16 cellular contexts compared by ENCODE assay signal in the genomic region with DNA sequence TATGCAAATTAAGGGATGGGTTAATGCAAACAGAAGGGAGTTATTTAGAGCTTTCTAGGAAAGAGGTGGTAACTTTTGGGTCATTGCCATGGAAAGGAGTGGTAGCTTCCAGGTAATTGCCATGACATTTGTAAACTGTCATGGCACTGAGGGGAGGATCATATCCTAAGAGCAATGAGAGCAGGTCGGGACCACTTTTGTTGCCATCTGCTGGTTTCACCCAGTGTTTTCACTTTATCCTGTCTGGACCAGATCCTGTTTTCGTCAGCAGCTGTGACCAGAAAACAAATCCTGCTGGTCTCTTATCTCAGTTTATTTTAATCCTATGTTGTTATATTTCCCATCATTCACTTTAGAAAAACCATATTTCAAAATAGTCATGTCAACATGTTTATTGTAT. TPM values are rescaled to one million over a fixed set of nuclear protein-coding genes. Genes with fewer than 3 reads are reported as not detected.
DNase-seq lines count a peak whose midpoint lies in the region; ATAC-seq, FAIRE-seq and TF ChIP-seq lines count a peak whose summit lies in the region.
"Had no signal": no experiment of that assay in that cellular context is flagged by ENCODE, and none has a peak within 500 bp of the region (broad histone marks: within the 10 kb centered on the region; RNA-seq: fewer than 3 reads in every experiment).

No MANE protein-coding gene starts in this region.

- peak in 1 of 2 experiments; percentile 13 for DNase-seq in A549 (ENCODE audit: low read depth in 1 of 2, low spot score in 1 of 2)
- DNase-seq in GM23338 (ENCODE audit: low spot score), result peak; percentile 51
- DNase-seq in NCI-H526 treated with DMSO at 0.1 percent for 48 hours (lab: John Stamatoyannopoulos, UW), result peak; percentile 85
- DNase-seq in K562 (ENCODE audit: extremely low read depth in 1 of 4, low spot score in 3 of 4), result peak in 1 of 4 experiments; percentile 11
- DNase-seq in NCI-H510A (lab: John Stamatoyannopoulos, UW), result no peak
- no peak for DNase-seq in trophoblast cell
- DNase-seq in NCI-H510A treated with DMSO at 0.1 percent for 48 hours (lab: John Stamatoyannopoulos, UW), result no peak
- DNase-seq: activated CD4-positive, alpha-beta T cell treated with anti-CD3 and anti-CD28 coated beads for 4 hours; activated T-cell treated with anti-CD3 and anti-CD28 coated beads, Interleukin-2, amount 50 U/mL, for 24 hours; hippocampal formation; left ventricle myocardium superior; naive thymus-derived CD4-positive, alpha-beta T cell; NCI-H187; psoas muscle had no signal

- H3K9me1 ChIP-seq in K562 (ENCODE audit: control insufficient read depth, insufficient read depth, low read length), result no peaks in the 10 kb centered on the region

- TF ChIP-seq RAD21 in A549 (conservative IDR thresholded peaks at IDR 0.05 in 1 of 2, IDR thresholded peaks at IDR 0.05 in 1 of 2) (no peak), K562 (CRISPR knock-in tag; conservative IDR thresholded peaks at IDR 0.05 in 1 of 2, IDR thresholded peaks at IDR 0.05 in 1 of 2) (no peak; a peak in 1 of 4 replicates)

- H4K20me1 ChIP-seq in GM23338 (replicated peaks; ENCODE audit: insufficient read depth), result no peaks in the 10 kb centered on the region
- no peaks in the 10 kb centered on the region for H4K20me1 ChIP-seq in K562 (replicated peaks; ENCODE audit: control insufficient read depth, insufficient read depth, low read length)

- no peak overlapping the region for H2BK5ac ChIP-seq in trophoblast cell (ENCODE audit: low read depth, low read length, poor library complexity)

- H3K36me3 Mint-ChIP-seq in GM23338 (ENCODE audit: low read depth), result no peaks in the 10 kb centered on the region

- H3K79me1 ChIP-seq in trophoblast cell (ENCODE audit: low read length), result no peaks in the 10 kb centered on the region

- no peaks in the 10 kb centered on the region for H3K4me1 Mint-ChIP-seq in GM23338
- H3K4me1 Mint-ChIP-seq: naive thymus-derived CD4-positive, alpha-beta T cell had no signal

- H3K4me1 ChIP-seq in A549, result no peaks in the 10 kb centered on the region
- H3K4me1 ChIP-seq in GM23338 (ENCODE audit: insufficient read depth), result no peaks in the 10 kb centered on the region
- peaks cover 0 to 4% of the 10 kb centered on the region in 2 experiments; a peak in 3 of 5 replicates for H3K4me1 ChIP-seq in K562 (replicated peaks in 1 of 2; ENCODE audit: control insufficient read depth in 2 of 2, insufficient read depth in 2 of 2, low read length in 2 of 2)
- H3K4me1 ChIP-seq in trophoblast cell (ENCODE audit: control insufficient read depth in 1 of 2, insufficient read depth in 2 of 2, low read length in 2 of 2), result no peaks in the 10 kb centered on the region
- H3K4me1 ChIP-seq: psoas muscle had no signal

- ATAC-seq in A549, result peak; percentile 54 to 67; a peak in 2 of 6 replicates
- peak; percentile 76 for ATAC-seq in GM23338
- peak; percentile 71 for ATAC-seq in K562
- ATAC-seq in GM21367 (IDR thresholded peaks at IDR 0.05; ENCODE audit: unreplicated experiment), result no peak
- ATAC-seq: left ventricle myocardium superior; naive thymus-derived CD4-positive, alpha-beta T cell; psoas muscle had no signal

- H3K4me2 ChIP-seq in A549 (no peak overlapping the region), GM23338 (no peak overlapping the region), K562 (ENCODE audit: insufficient read depth, low read length) (no peak overlapping the region), trophoblast cell (ENCODE audit: low read length) (no peak overlapping the region)

- no peak overlapping the region for H2AK5ac ChIP-seq in trophoblast cell (ENCODE audit: low read length)

- no peak for TF ChIP-seq CTCF in A549 (IDR thresholded peaks at IDR 0.05)
- TF ChIP-seq CTCF in GM23338 (conservative IDR thresholded peaks at IDR 0.05; ENCODE audit: low read depth in 2 of 2), result peak; percentile 31 to 46; a peak in 3 of 4 replicates
- TF ChIP-seq CTCF in K562 (IDR thresholded peaks at IDR 0.05 in 2 of 3, conservative IDR thresholded peaks at IDR 0.05 in 1 of 3; ENCODE audit: insufficient read depth in 2 of 3, low read depth in 1 of 3, low read length in 3 of 3), result peak; percentile 7 to 26 (median 13); a peak in 2 of 6 replicates

- no peak overlapping the region for H3K27ac ChIP-seq in A549
- H3K27ac ChIP-seq in GM23338 (ENCODE audit: low read depth), result no peak overlapping the region
- H3K27ac ChIP-seq in K562 (ENCODE audit: extremely low read depth, low read depth, low read length), result no peak overlapping the region
- H3K27ac ChIP-seq in trophoblast cell (ENCODE audit: low read depth, low read length), result no peak overlapping the region
- H3K27ac ChIP-seq: psoas muscle had no signal

- no peak overlapping the region for H3K14ac ChIP-seq in trophoblast cell (ENCODE audit: low read length)

- no peak overlapping the region for H3K27ac Mint-ChIP-seq in GM23338
- H3K27ac Mint-ChIP-seq: activated T-cell treated with anti-CD3 and anti-CD28 coated beads, Interleukin-2, amount 50 U/mL, for 24 hours; naive thymus-derived CD4-positive, alpha-beta T cell had no signal

- H2BK120ac ChIP-seq in trophoblast cell (ENCODE audit: insufficient read depth, low read length, poor library complexity), result no peak overlapping the region

- H2BK12ac ChIP-seq in trophoblast cell (ENCODE audit: low read length), result no peak overlapping the region

- no peak for TF ChIP-seq POLR2A in A549 (IDR thresholded peaks at IDR 0.05; ENCODE audit: low read length)
- no peak for TF ChIP-seq POLR2A in K562 (conservative IDR thresholded peaks at IDR 0.05)

- no peak overlapping the region for H4K8ac ChIP-seq in trophoblast cell (ENCODE audit: low read depth, low read length)

- H3K9me2 ChIP-seq in GM23338 (ENCODE audit: insufficient read depth), result no peaks in the 10 kb centered on the region

- no peak overlapping the region for H3K23ac ChIP-seq in trophoblast cell (ENCODE audit: low read length)

- H4K12ac ChIP-seq in trophoblast cell (ENCODE audit: low read depth, low read length), result no peak overlapping the region

- H3K9ac ChIP-seq in K562 (ENCODE audit: insufficient read depth in 1 of 2, low read depth in 2 of 2, low read length in 2 of 2) (no peak overlapping the region), trophoblast cell (ENCODE audit: low read length) (no peak overlapping the region)

- TF ChIP-seq EP300 in A549 (IDR thresholded peaks at IDR 0.05) (no peak), K562 (IDR thresholded peaks at IDR 0.05; ENCODE audit: low read length) (no peak)

- no peak for FAIRE-seq in A549 (lab: Jason Lieb, UNC)
- peak; percentile 48 for FAIRE-seq in K562 (lab: Jason Lieb, UNC)

- H4K91ac ChIP-seq in trophoblast cell (ENCODE audit: low read depth, low read length), result no peak overlapping the region

- H3K36me3 ChIP-seq in GM23338 (ENCODE audit: insufficient read depth) (no peaks in the 10 kb centered on the region), K562 (ENCODE audit: control insufficient read depth, insufficient read depth, low read length) (no peaks in the 10 kb centered on the region), trophoblast cell (ENCODE audit: control insufficient read depth in 1 of 2, insufficient read depth in 2 of 2, low read length in 2 of 2) (no peaks in the 10 kb centered on the region)

- H3K18ac ChIP-seq in trophoblast cell (ENCODE audit: low read length), result no peak overlapping the region

- no peak overlapping the region for H3K4me3 Mint-ChIP-seq in GM23338
- H3K4me3 Mint-ChIP-seq: activated T-cell treated with anti-CD3 and anti-CD28 coated beads, Interleukin-2, amount 50 U/mL, for 24 hours; naive thymus-derived CD4-positive, alpha-beta T cell had no signal

- POLR2A ChIA-PET in A549 (lab: Yijun Ruan, JAX) (no interaction called here), K562 (lab: Yijun Ruan, JAX) (interaction anchor here (0.8 kb wide), 1 partner anchor 19 kb away, joined by 3 read pairs; no protein-coding TSS in a partner anchor)

- H3K27me3 Mint-ChIP-seq in GM23338 (ENCODE audit: insufficient read depth, low read depth, poor library complexity), result no peaks in the 10 kb centered on the region

- no peaks in the 10 kb centered on the region for H3F3A ChIP-seq in GM23338 (replicated peaks; ENCODE audit: low read depth)

- no TSS peak for BruUV-seq in K562 (replicated peaks; lab: Mats Ljungman, UMichigan)

- WGBS in A549 (ENCODE audit: missing lambda C conversion rate), result 44% methylated on average over 2 of the region's 2 CpGs
- WGBS in K562 (ENCODE audit: insufficient coverage, low coverage, missing lambda C conversion rate), result 8% methylated on average over 2 of the region's 2 CpGs
- no CpG with 5 or more reads among the region's 2 CpGs for WGBS in trophoblast cell (ENCODE audit: extremely low coverage, insufficient coverage, insufficient read length)

- CTCF ChIA-PET in A549 (lab: Yijun Ruan, JAX) (interaction anchor here (0.7 to 1.7 kb wide), 3 partner anchors 8 to 14 kb away, joined by 3 to 5 read pairs (median 5); a partner anchor contains a TSS), K562 (lab: Yijun Ruan, JAX; ENCODE audit: low intra/inter-chr PET ratio) (no interaction called here)

- no peak overlapping the region for H2AFZ ChIP-seq in GM23338
- H2AFZ ChIP-seq in K562 (ENCODE audit: low read depth, low read length), result no peak overlapping the region
- no peak overlapping the region for H2AFZ ChIP-seq in trophoblast cell (ENCODE audit: insufficient read depth, low read length, poor library complexity)

- no peaks in the 10 kb centered on the region for H3K9me3 Mint-ChIP-seq in GM23338
- H3K9me3 Mint-ChIP-seq: activated T-cell treated with anti-CD3 and anti-CD28 coated beads, Interleukin-2, amount 50 U/mL, for 24 hours had no signal

- H3K27me3 ChIP-seq in GM23338 (ENCODE audit: insufficient read depth), result no peaks in the 10 kb centered on the region
- H3K27me3 ChIP-seq in K562 (ENCODE audit: control insufficient read depth in 2 of 2, insufficient read depth in 2 of 2, low read length in 2 of 2), result no peaks in the 10 kb centered on the region; a peak in 1 of 5 replicates
- H3K27me3 ChIP-seq in trophoblast cell (ENCODE audit: insufficient read depth, low read length), result no peaks in the 10 kb centered on the region

- H3K4me3 ChIP-seq in A549 (no peak overlapping the region), GM23338 (no peak overlapping the region), K562 (no peak overlapping the region), trophoblast cell (ENCODE audit: low read depth, low read length) (no peak overlapping the region)
- H3K4me3 ChIP-seq: psoas muscle had no signal

- no peak overlapping the region for H3K4ac ChIP-seq in trophoblast cell (ENCODE audit: low read depth, low read length)

- H3K79me2 ChIP-seq in GM23338 (replicated peaks; ENCODE audit: insufficient read depth) (no peaks in the 10 kb centered on the region), K562 (ENCODE audit: control insufficient read depth, insufficient read depth, low read length) (no peaks in the 10 kb centered on the region), trophoblast cell (ENCODE audit: control insufficient read depth, insufficient read depth, low read length, poor library complexity) (no peaks in the 10 kb centered on the region)

- in situ Hi-C loops in K562 (cut with MboI), result no loop called here

- H3K9me3 ChIP-seq in A549 (no peaks in the 10 kb centered on the region), K562 (replicated peaks; ENCODE audit: control insufficient read depth, insufficient read depth, low read depth, low read length) (no peaks in the 10 kb centered on the region), trophoblast cell (ENCODE audit: insufficient read depth, low read depth, low read length) (no peaks in the 10 kb centered on the region)
- H3K9me3 ChIP-seq: psoas muscle had no signal

- intact Hi-C loops in K562 (cut with micrococcal nuclease), result no loop called here

RNA-seq across cellular contexts. Expression of a gene that starts 0.9 kb away (rescaled TPM):
- polyA plus RNA-seq in A549 (2011; rRNA removed) (0.25 and 0.28 TPM in 2 replicates), A549 (2017; fragmentation: RNase III; extraction: RNeasy Plus Mini Kit Qiagen cat#74134 plus additional on column Dnase treatment) (0.05 to 0.08 TPM in 2 of 3 replicates, not detected in the other), GM23338 (2016; fragmentation: Nextera tagmentation; extraction: Ambion mirVana) (not detected in 2 replicates), K562 (2011; rRNA removed) (not detected in 2 replicates), K562 (2014; fragmentation: Illumina TruSeq; extraction: Trizol) (not detected in 2 replicates), K562 (2014; fragmentation: Nextera tagmentation; extraction: Ambion mirVana) (not detected), K562 (2014; rRNA removed) (not detected in 2 replicates)
- 0.04 TPM in 1 of 2 replicates, not detected in the other for polyA plus RNA-seq in A549 (2012; cell fraction: cytosol; rRNA removed)
- 0.25 and 0.33 TPM in 2 replicates for polyA plus RNA-seq in A549 (2012; cell fraction: nucleus; rRNA removed)
- not detected in 2 replicates for polyA minus RNA-seq in A549 (2011; rRNA and poly(A)+ RNA removed)
- not detected in 2 replicates for total RNA-seq in GM23338 (2014; rRNA removed; shearing (Covaris generic))
- not detected in 2 replicates for total RNA-seq in K562 (2011; cell fraction: chromatin; rRNA removed; ENCODE audit: low replicate concordance)
- not detected in 2 replicates for total RNA-seq in K562 (2011; cell fraction: nucleolus; rRNA removed)
- total RNA-seq in K562 (2011; cell fraction: nucleoplasm; rRNA removed), result not detected in 2 replicates
- total RNA-seq in K562 (2014; rRNA removed) (not detected in 2 replicates), K562 (2014; rRNA removed; fragmentation: Illumina TruSeq; extraction: Trizol) (not detected in 2 replicates), K562 (2015; rRNA removed; fragmentation: Illumina TruSeq; extraction: Trizol) (not detected in 2 replicates), K562 (2021) (not detected in 2 replicates)
- not detected in 2 replicates for polyA plus RNA-seq in K562 (2011; cell fraction: cytosol; rRNA removed)
- polyA plus RNA-seq in K562 (2011; cell fraction: nucleus; rRNA removed), result not detected in 2 replicates
- not detected in 2 replicates for polyA plus RNA-seq in K562 (2012)
- not detected in 2 replicates for polyA minus RNA-seq in K562 (2011; rRNA and poly(A)+ RNA removed)
- not detected in 2 replicates for polyA minus RNA-seq in K562 (2011; cell fraction: cytosol; rRNA and poly(A)+ RNA removed)
- not detected in 2 replicates for polyA minus RNA-seq in K562 (2011; cell fraction: nucleus; rRNA and poly(A)+ RNA removed)
- polyA plus RNA-seq in trophoblast cell (2013), result 0.10 and 0.12 TPM in 2 replicates
- total RNA-seq: epithelial cell of proximal tubule, left ventricle myocardium superior, psoas muscle had no signal
- polyA plus RNA-seq: naive thymus-derived CD4-positive, alpha-beta T cell had no signal

RNA-seq across cellular contexts. Expression of a gene that starts 8.8 kb away (rescaled TPM):
- 55.8 and 63.1 TPM in 2 replicates for polyA plus RNA-seq in A549 (2011; rRNA removed)
- polyA plus RNA-seq in A549 (2012; cell fraction: cytosol; rRNA removed), result 11.2 and 14.4 TPM in 2 replicates
- 18.0 and 22.7 TPM in 2 replicates for polyA plus RNA-seq in A549 (2012; cell fraction: nucleus; rRNA removed)
- polyA plus RNA-seq in A549 (2017; fragmentation: RNase III; extraction: RNeasy Plus Mini Kit Qiagen cat#74134 plus additional on column Dnase treatment), result 22.8 to 25.5 TPM (median 24.8 TPM) in 3 replicates
- 27.6 and 33.6 TPM in 2 replicates for polyA minus RNA-seq in A549 (2011; rRNA and poly(A)+ RNA removed)
- total RNA-seq in GM23338 (2014; rRNA removed; shearing (Covaris generic)), result 39.4 and 42.1 TPM in 2 replicates
- 26.3 and 28.5 TPM in 2 replicates for polyA plus RNA-seq in GM23338 (2016; fragmentation: Nextera tagmentation; extraction: Ambion mirVana)
- total RNA-seq in K562 (2011; cell fraction: chromatin; rRNA removed; ENCODE audit: low replicate concordance), result 39.5 and 123 TPM in 2 replicates
- 25.7 and 33.3 TPM in 2 replicates for total RNA-seq in K562 (2011; cell fraction: nucleolus; rRNA removed)
- 42.7 and 60.9 TPM in 2 replicates for total RNA-seq in K562 (2011; cell fraction: nucleoplasm; rRNA removed)
- total RNA-seq in K562 (2014; rRNA removed), result 28.1 and 29.7 TPM in 2 replicates
- 56.1 and 61.8 TPM in 2 replicates for total RNA-seq in K562 (2014; rRNA removed; fragmentation: Illumina TruSeq; extraction: Trizol)
- 37.0 and 37.8 TPM in 2 replicates for total RNA-seq in K562 (2015; rRNA removed; fragmentation: Illumina TruSeq; extraction: Trizol)
- total RNA-seq in K562 (2021), result 32.3 and 40.4 TPM in 2 replicates
- 44.1 and 59.9 TPM in 2 replicates for polyA plus RNA-seq in K562 (2011; rRNA removed)
- polyA plus RNA-seq in K562 (2011; cell fraction: cytosol; rRNA removed), result 19.1 and 22.4 TPM in 2 replicates
- 57.0 and 72.2 TPM in 2 replicates for polyA plus RNA-seq in K562 (2011; cell fraction: nucleus; rRNA removed)
- polyA plus RNA-seq in K562 (2012), result 23.3 and 30.0 TPM in 2 replicates
- 32.3 and 34.7 TPM in 2 replicates for polyA plus RNA-seq in K562 (2014; fragmentation: Illumina TruSeq; extraction: Trizol)
- polyA plus RNA-seq in K562 (2014; fragmentation: Nextera tagmentation; extraction: Ambion mirVana), result 10 to 100 TPM; 18.0 to 33.3 TPM
- 28.9 and 31.5 TPM in 2 replicates for polyA plus RNA-seq in K562 (2014; rRNA removed)
- 103 and 107 TPM in 2 replicates for polyA minus RNA-seq in K562 (2011; rRNA and poly(A)+ RNA removed)
- polyA minus RNA-seq in K562 (2011; cell fraction: cytosol; rRNA and poly(A)+ RNA removed), result 19.2 and 19.3 TPM in 2 replicates
- polyA minus RNA-seq in K562 (2011; cell fraction: nucleus; rRNA and poly(A)+ RNA removed), result 46.6 and 77.5 TPM in 2 replicates
- 22.2 and 22.7 TPM in 2 replicates for polyA plus RNA-seq in trophoblast cell (2013)

Comparison
In these comparisons a context has a peak if more than half of its experiments do, and no peak if none do; other contexts are left out.
1. DNase-seq: peak in GM23338 (single experiment) and NCI-H526 treated with DMSO at 0.1 percent for 48 hours (single experiment); none in NCI-H510A (single experiment), trophoblast cell (0 of 2) and NCI-H510A treated with DMSO at 0.1 percent for 48 hours (single experiment).